12 cellular contexts compared by ENCODE assay signal in the genomic region with DNA sequence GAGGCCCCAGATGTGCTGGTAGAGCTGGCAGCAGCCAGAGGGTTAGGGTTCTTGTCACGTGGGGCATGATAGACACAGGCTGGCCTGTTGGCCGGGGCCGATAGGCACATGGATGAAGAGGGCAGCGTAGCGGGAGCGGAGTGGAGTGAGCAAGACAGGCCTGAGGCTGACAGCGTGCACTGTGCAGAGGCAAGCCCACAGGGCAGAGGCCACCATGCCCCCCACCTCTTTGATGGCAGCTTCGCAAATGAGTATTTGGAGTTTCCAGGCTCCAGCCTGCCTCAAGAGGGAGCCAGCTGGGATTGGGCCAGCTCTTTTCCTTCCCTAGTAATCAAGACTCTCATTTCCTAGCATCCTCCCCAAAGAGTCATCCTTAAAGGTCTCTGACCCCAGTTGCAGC. TPM values are rescaled to one million over a fixed set of nuclear protein-coding genes. Genes with fewer than 3 reads are reported as not detected.
A peak's percentile ranks its signal among the peaks of the same experiment; 100 is the strongest.
DNase-seq lines count a peak whose midpoint lies in the region; ATAC-seq and TF ChIP-seq lines count a peak whose summit lies in the region.
"Had no signal": no experiment of that assay in that cellular context is flagged by ENCODE, and none has a peak within 500 bp of the region (broad histone marks: within the 10 kb centered on the region; RNA-seq: fewer than 3 reads in every experiment).

No MANE protein-coding gene starts in this region.

- H3K27ac ChIP-seq in adrenal gland (no peak overlapping the region), gastrocnemius medialis (peak overlapping the region; percentile 77 to 91 (median 82))
- H3K27ac ChIP-seq: uterus had no signal

- intact Hi-C loops in adrenal gland (cut with DNase I) (loop anchor here (10.0 kb wide), 2 partner anchors 164 to 224 kb away; no protein-coding TSS in a partner anchor), head of caudate nucleus (cut with DNase I) (no loop called here), gastrocnemius medialis (cut with DNase I; ENCODE audit: low total_unique reads) (no loop called here)

- H3K36me3 ChIP-seq in adrenal gland (replicated peaks in 1 of 2) (peaks cover 0 to 9% of the 10 kb centered on the region in 2 donors), gastrocnemius medialis (peaks cover 0 to 5% of the 10 kb centered on the region in 2 donors)
- H3K36me3 ChIP-seq: uterus had no signal

- H3K9me3 ChIP-seq in adrenal gland (replicated peaks in 1 of 3) = no peaks in the 10 kb centered on the region
- no peaks in the 10 kb centered on the region for H3K9me3 ChIP-seq in gastrocnemius medialis
- H3K9me3 ChIP-seq: uterus had no signal

- WGBS in adrenal gland, 4 donors = 79 to 91% (median 82%) methylated on average over 7 to 8 of the region's 8 CpGs

- ATAC-seq in gastrocnemius medialis (peak; percentile 6 to 10), HG03457 (IDR thresholded peaks at IDR 0.05; ENCODE audit: unreplicated experiment) (no peak), GM18519 (IDR thresholded peaks at IDR 0.05; ENCODE audit: low FRiP score, unreplicated experiment) (no peak)
- ATAC-seq: activated naive CD4-positive, alpha-beta T cell treated with anti-CD3 and anti-CD28 coated beads, Interleukin-2, amount 50 U/mL, for 72 hours had no signal

- H3K4me3 ChIP-seq in adrenal gland (no peak overlapping the region), gastrocnemius medialis (no peak overlapping the region)
- H3K4me3 ChIP-seq: uterus had no signal

- no peaks in the 10 kb centered on the region for H3K27me3 ChIP-seq in adrenal gland
- no peaks in the 10 kb centered on the region for H3K27me3 ChIP-seq in gastrocnemius medialis
- H3K27me3 ChIP-seq: uterus had no signal

- TF ChIP-seq POLR2A in adrenal gland (IDR thresholded peaks at IDR 0.05) (no peak), gastrocnemius medialis (IDR thresholded peaks at IDR 0.05) (no peak)

- H3K4me1 ChIP-seq in adrenal gland (replicated peaks in 1 of 2) (peaks cover 0 to 12% of the 10 kb centered on the region in 2 donors), gastrocnemius medialis (peaks cover 29 to 43% of the 10 kb centered on the region in 2 donors)
- H3K4me1 ChIP-seq: uterus had no signal

- in situ Hi-C loops in gastrocnemius medialis (cut with MboI; ENCODE audit: low sequenced_read_pairs in 4 of 4) = loop anchor here in 2 of 4 donors (5.0 to 25.0 kb wide), 2 partner anchors 56 to 284 kb away; no protein-coding TSS in a partner anchor

- no peak for TF ChIP-seq CTCF in adrenal gland (IDR thresholded peaks at IDR 0.05)
- no peak for TF ChIP-seq CTCF in gastrocnemius medialis (IDR thresholded peaks at IDR 0.05 in 4 of 5, conservative IDR thresholded peaks at IDR 0.05 in 1 of 5)

- DNase-seq in NCI-H2029 treated with DMSO at 0.1 percent for 48 hours (lab: John Stamatoyannopoulos, UW) = peak; percentile 20
- DNase-seq in NCI-H2029 (lab: John Stamatoyannopoulos, UW) = no peak
- peak in 4 of 7 donors; percentile 33 to 82 (median 72) for DNase-seq in adrenal gland
- peak in 28 of 42 donors; percentile 24 to 85 (median 59) for DNase-seq in head of caudate nucleus
- no peak for DNase-seq in gastrocnemius medialis
- DNase-seq in NOMO-1 treated with dmso at 0.1 percent for 144 hours (lab: John Stamatoyannopoulos, UW; ENCODE audit: unreplicated experiment) = no peak
- DNase-seq: left colon, NCI-H524 treated with DMSO at 0.1 percent for 48 hours, uterus had no signal

RNA-seq across cellular contexts. Expression of gene TMCC2, which starts 43.5 kb away (rescaled TPM):
- total RNA-seq in adrenal gland = 10 to 100 TPM in 3 of 8 donors, 1 to 10 TPM in 5; 2.3 to 33.2 (median 8.4) TPM
- polyA plus RNA-seq in adrenal gland = 10 to 100 TPM in 1 of 3 donors, 1 to 10 TPM in 2; 3.3 to 11.2 (median 3.3) TPM
- total RNA-seq in gastrocnemius medialis = 1 to 10 TPM; 1.1 to 7.6 (median 5.6) TPM

RNA-seq across cellular contexts. Expression of gene NUAK2, which starts 50.3 kb away (rescaled TPM):
- total RNA-seq in adrenal gland (1 to 10 TPM; 1.7 to 9.9 (median 7.2) TPM), gastrocnemius medialis (1 to 10 TPM in 1 of 4 donors, under 1 TPM in 3; 0.42 to 1.9 (median 0.58) TPM)
- 1 to 10 TPM in 2 of 3 donors, under 1 TPM in 1; 0.95 to 1.9 (median 1.8) TPM for polyA plus RNA-seq in adrenal gland

RNA-seq across cellular contexts. Expression of gene DSTYK, which starts 59.8 kb away (rescaled TPM):
- total RNA-seq in adrenal gland = 10 to 100 TPM; 15.4 to 22.9 (median 17.8) TPM
- polyA plus RNA-seq in adrenal gland = 10 to 100 TPM in 1 of 3 donors, 1 to 10 TPM in 2; 4.4 to 12.8 (median 6.7) TPM
- 10 to 100 TPM; 12.2 to 15.8 (median 13.9) TPM for total RNA-seq in gastrocnemius medialis

Comparison
In these comparisons a context has a peak if more than half of its experiments do, and no peak if none do; other contexts are left out.
1. DNase-seq: peak in NCI-H2029 treated with DMSO at 0.1 percent for 48 hours (single experiment), adrenal gland (4 of 7) and head of caudate nucleus (28 of 42); none in NCI-H2029 (single experiment), gastrocnemius medialis (0 of 2) and NOMO-1 treated with dmso at 0.1 percent for 144 hours (single experiment).
2. H3K27ac ChIP-seq: peak in gastrocnemius medialis (4 of 4); none in adrenal gland (0 of 5).
3. ATAC-seq: peak in gastrocnemius medialis (2 of 2); none in HG03457 (single experiment) and GM18519 (single experiment).
4. intact Hi-C loops: an anchor here in adrenal gland (10.0 kb wide); none called in head of caudate nucleus and gastrocnemius medialis.